ENCODE assay signal across 22 cellular contexts in the genomic region with DNA sequence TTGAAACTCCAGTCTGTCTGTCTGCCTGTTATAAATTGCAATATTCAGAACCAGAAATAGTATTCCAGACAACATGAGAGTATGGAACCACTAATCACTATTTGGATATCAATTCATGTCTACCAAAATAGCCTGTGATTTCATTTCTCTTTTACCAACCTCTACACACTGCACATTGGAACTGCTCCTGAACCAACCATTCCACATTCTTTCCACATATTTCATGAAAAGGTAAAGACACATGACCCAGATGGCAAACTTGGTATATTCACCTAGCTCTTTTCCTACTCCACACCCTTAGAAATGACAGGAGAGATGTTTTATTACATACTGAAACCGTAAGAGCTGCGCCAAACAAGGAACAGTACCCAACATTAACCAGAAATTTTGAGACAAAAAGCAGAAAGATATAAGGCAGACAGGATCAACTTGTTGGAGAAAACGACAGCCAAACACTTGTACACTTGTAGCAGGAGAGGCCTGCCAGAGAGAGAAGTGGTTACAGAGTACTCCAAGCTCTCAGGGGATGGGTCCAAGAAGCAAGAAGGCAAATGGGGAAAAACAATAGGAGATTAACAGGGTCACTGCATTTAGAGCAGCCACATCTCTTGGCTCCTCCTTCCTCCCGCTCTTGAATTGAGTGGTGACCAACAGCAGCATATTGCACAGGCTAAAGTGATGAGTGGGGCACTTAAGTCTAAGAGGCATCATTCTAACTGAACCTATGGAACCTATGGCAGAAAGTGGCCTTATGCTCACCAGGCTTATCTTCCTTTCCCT.
DNase-seq lines count a peak whose midpoint lies in the region; ATAC-seq, FAIRE-seq and TF ChIP-seq lines count a peak whose summit lies in the region.
"Had no signal": no experiment of that assay in that cellular context is flagged by ENCODE, and none has a peak within 500 bp of the region (broad histone marks: within the 10 kb centered on the region; RNA-seq: fewer than 3 reads in every experiment).

No MANE protein-coding gene starts in this region.

- WGBS in H1 (ENCODE audit: extremely low coverage in 1 of 2, insufficient coverage in 1 of 2, insufficient read length in 1 of 2, insufficient replicate concordance in 2 of 2, low coverage in 1 of 2, low lambda C conversion rate in 2 of 2, missing lambda C conversion rate in 1 of 2), 2 experiments, result 84% methylated on average over 4 of the region's 4 CpGs; no CpG with 5 or more reads in 1 of the 2 experiments

- H2BK20ac ChIP-seq in H1 (ENCODE audit: low read length), result no peak overlapping the region

- no peak overlapping the region for H2BK12ac ChIP-seq in H1 (ENCODE audit: low read depth, low read length)

- H3K4me3 ChIP-seq in H1 (ENCODE audit: extremely low read depth in 1 of 4, insufficient read depth in 2 of 4, low read depth in 3 of 4, low read length in 4 of 4), result no peak overlapping the region
- H3K4me3 ChIP-seq: GM23248, Peyer's patch had no signal

- CTCF ChIA-PET in Calu3 (lab: Charles Lee), result no interaction called here
- CTCF ChIA-PET in H1 (lab: Charles Lee; ENCODE audit: partially characterized antibody), result interaction anchor here (1.5 to 1.7 kb wide), 2 partner anchors 14 to 201 kb away, joined by 4 to 5 read pairs; no protein-coding TSS in a partner anchor

- no TSS peak for BruUV-seq in Calu3 (replicated peaks; lab: Mats Ljungman, UMichigan)

- TF ChIP-seq POLR2A in H1 (IDR thresholded peaks at IDR 0.05; ENCODE audit: control extremely low read depth in 1 of 2, low read depth in 2 of 2, low read length in 2 of 2), result no peak

- TF ChIP-seq CTCF in Calu3 (IDR thresholded peaks at IDR 0.05; ENCODE audit: unreplicated experiment) (no peak), H1 (IDR thresholded peaks at IDR 0.05; ENCODE audit: control extremely low read depth in 1 of 3, insufficient read depth in 1 of 3, low read depth in 1 of 3, low read length in 3 of 3) (no peak), mesothelial cell of epicardium (IDR thresholded peaks at IDR 0.05; ENCODE audit: unreplicated experiment) (no peak)

- H3K14ac ChIP-seq in H1 (ENCODE audit: insufficient read length), result no peak overlapping the region

- no peaks in the 10 kb centered on the region for H3K23me2 ChIP-seq in H1 (ENCODE audit: low read depth, low read length)

- no peak overlapping the region for H2AK5ac ChIP-seq in H1 (ENCODE audit: low read depth, low read length)

- H3K27ac Mint-ChIP-seq in Calu3 (ENCODE audit: unreplicated experiment), result peak overlapping the region; percentile 40
- peak overlapping the region; percentile 4 for H3K27ac Mint-ChIP-seq in mesothelial cell of epicardium
- H3K27ac Mint-ChIP-seq: CD14-positive monocyte, IgD-negative memory B cell had no signal

- no peak overlapping the region for H3K56ac ChIP-seq in H1 (replicated peaks; ENCODE audit: insufficient read length, low read depth, low read length)

- no peak overlapping the region for H2BK120ac ChIP-seq in H1 (replicated peaks; ENCODE audit: low read depth, low read length)

- no peaks in the 10 kb centered on the region for H3K27me3 ChIP-seq in H1 (replicated peaks in 1 of 4; ENCODE audit: control insufficient read depth in 3 of 4, extremely low read depth in 1 of 4, insufficient read depth in 3 of 4, low read length in 3 of 4)
- H3K27me3 ChIP-seq: Peyer's patch had no signal

- H3K36me3 Mint-ChIP-seq in Calu3 (ENCODE audit: insufficient read depth, unreplicated experiment) (no peaks in the 10 kb centered on the region), mesothelial cell of epicardium (no peaks in the 10 kb centered on the region)
- H3K36me3 Mint-ChIP-seq: CD14-positive monocyte, IgD-negative memory B cell had no signal

- peaks cover 18% of the 10 kb centered on the region for H3K4me1 Mint-ChIP-seq in Calu3 (ENCODE audit: low read depth, unreplicated experiment)
- peaks cover 10% of the 10 kb centered on the region for H3K4me1 Mint-ChIP-seq in mesothelial cell of epicardium
- H3K4me1 Mint-ChIP-seq: CD14-positive monocyte, IgD-negative memory B cell had no signal

- H3K27me3 Mint-ChIP-seq in Calu3 (ENCODE audit: unreplicated experiment), result no peaks in the 10 kb centered on the region
- peaks cover under 1% of the 10 kb centered on the region for H3K27me3 Mint-ChIP-seq in mesothelial cell of epicardium (ENCODE audit: low read depth)

- peaks cover 0 to 3% (median 0%) of the 10 kb centered on the region in 4 experiments; a peak in 1 of 8 replicates for H3K36me3 ChIP-seq in H1 (ENCODE audit: control insufficient read depth in 2 of 4, insufficient read depth in 4 of 4, low read length in 3 of 4)
- H3K36me3 ChIP-seq: Peyer's patch had no signal

- H3K4me3 Mint-ChIP-seq in Calu3 (ENCODE audit: low read depth, unreplicated experiment) (no peak overlapping the region), mesothelial cell of epicardium (no peak overlapping the region)
- H3K4me3 Mint-ChIP-seq: CD14-positive monocyte, IgD-negative memory B cell had no signal

- H3K4me2 ChIP-seq in H1 (ENCODE audit: insufficient read depth in 1 of 2, low read depth in 2 of 2, low read length in 2 of 2), result no peak overlapping the region
- H3K4me2 ChIP-seq: SK-N-SH had no signal

- no peak overlapping the region for H3K18ac ChIP-seq in H1 (ENCODE audit: extremely low read depth, low read length)

- peaks cover 0 to 2% (median under 1%) of the 10 kb centered on the region in 4 experiments; a peak in 1 of 7 replicates for H3K4me1 ChIP-seq in H1 (replicated peaks in 1 of 4; ENCODE audit: control insufficient read depth in 3 of 4, insufficient read depth in 4 of 4, low read length in 3 of 4)
- H3K4me1 ChIP-seq: Peyer's patch had no signal

- intact Hi-C loops in Calu3 (cut with micrococcal nuclease; ENCODE audit: unreplicated experiment), result no loop called here
- intact Hi-C loops in head of caudate nucleus (cut with DNase I), result no loop called here

- H4K5ac ChIP-seq in H1 (ENCODE audit: insufficient read length, low read depth, low read length), result no peak overlapping the region

- no peak overlapping the region for H4K8ac ChIP-seq in H1 (ENCODE audit: extremely low read depth, insufficient read depth, low read length)

- no peak overlapping the region for H3K27ac ChIP-seq in H1 (ENCODE audit: low read depth, low read length)
- H3K27ac ChIP-seq: GM23248, Peyer's patch had no signal

- H4K91ac ChIP-seq in H1 (replicated peaks; ENCODE audit: insufficient read length, low read length), result no peak overlapping the region

- H2BK15ac ChIP-seq in H1 (ENCODE audit: low read length), result no peak overlapping the region

- H3K23ac ChIP-seq in H1 (ENCODE audit: insufficient read length), result no peak overlapping the region

- no peak for TF ChIP-seq RAD21 in H1 (IDR thresholded peaks at IDR 0.05 in 1 of 2, conservative IDR thresholded peaks at IDR 0.05 in 1 of 2; ENCODE audit: low read depth in 2 of 2, low read length in 2 of 2)

- H3K9me3 Mint-ChIP-seq in Calu3 (ENCODE audit: low read depth, unreplicated experiment) (no peaks in the 10 kb centered on the region), mesothelial cell of epicardium (peaks cover 12% of the 10 kb centered on the region)

- POLR2A ChIA-PET in H1 (lab: Charles Lee; ENCODE audit: partially characterized antibody), result no interaction called here

- peaks cover 0 to 3% of the 10 kb centered on the region in 2 experiments; a peak in 2 of 4 replicates for H3K9me3 ChIP-seq in H1 (ENCODE audit: insufficient read depth in 2 of 2, low read depth in 1 of 2, low read length in 1 of 2)
- H3K9me3 ChIP-seq: Peyer's patch had no signal

- 0 out of 2 replicates have a peak overlapping the region, but pooled peaks have one; percentile 37 for H2AFZ ChIP-seq in H1 (ENCODE audit: low read length)
- H2AFZ ChIP-seq: GM23248 had no signal

- no peak overlapping the region for H3K4ac ChIP-seq in H1 (replicated peaks; ENCODE audit: insufficient read length, low read depth, low read length)

- FAIRE-seq in H1 (lab: Jason Lieb, UNC), result no peak
- FAIRE-seq: HTR-8/SVneo had no signal

- DNase-seq in Calu3 (no peak), NCI-H187 treated with DMSO at 0.1 percent for 48 hours (lab: John Stamatoyannopoulos, UW) (peak; percentile 98), H1 (ENCODE audit: low read depth in 1 of 2, low spot score in 2 of 2) (no peak), mesothelial cell of epicardium (ENCODE audit: low spot score in 2 of 2, unreplicated experiment in 2 of 2) (no peak), OCI-M1 (lab: John Stamatoyannopoulos, UW) (no peak), head of caudate nucleus (no peak)
- DNase-seq: AML-193, COR-L47, GM23248, Kasumi-1, MM.1S, NCI-H1105, NCI-H1694, NCI-H82, Peyer's patch, SK-N-SH had no signal

- H2BK5ac ChIP-seq in H1 (ENCODE audit: low read depth, low read length), result no peak overlapping the region

- no peak for TF ChIP-seq EP300 in H1 (IDR thresholded peaks at IDR 0.05; ENCODE audit: borderline replicate concordance in 1 of 2, low read depth in 2 of 2, low read length in 2 of 2)

- ATAC-seq in GM19023 (IDR thresholded peaks at IDR 0.05; ENCODE audit: unreplicated experiment), result no peak
- ATAC-seq: HCT116, Right ventricle myocardium inferior had no signal

- H3K9ac ChIP-seq in H1 (replicated peaks in 1 of 4; ENCODE audit: extremely low read depth in 1 of 4, low read depth in 3 of 4, low read length in 3 of 4), result no peak overlapping the region
- H3K9ac ChIP-seq: GM23248, SK-N-SH had no signal

- H4K20me1 ChIP-seq in H1 (replicated peaks in 1 of 2; ENCODE audit: control insufficient read depth in 1 of 2, insufficient read depth in 2 of 2, low read length in 2 of 2), result no peaks in the 10 kb centered on the region

- no peaks in the 10 kb centered on the region for H3K79me1 ChIP-seq in H1 (ENCODE audit: low read depth, low read length)

- no peaks in the 10 kb centered on the region for H3K79me2 ChIP-seq in H1 (ENCODE audit: control insufficient read depth in 1 of 2, insufficient read depth in 2 of 2, low read length in 2 of 2)

TF ChIP-seq in H1, 55 proteins besides CTCF, POLR2A, EP300 and RAD21 (continues in another document):
- TF ChIP-seq, protein P1, sequence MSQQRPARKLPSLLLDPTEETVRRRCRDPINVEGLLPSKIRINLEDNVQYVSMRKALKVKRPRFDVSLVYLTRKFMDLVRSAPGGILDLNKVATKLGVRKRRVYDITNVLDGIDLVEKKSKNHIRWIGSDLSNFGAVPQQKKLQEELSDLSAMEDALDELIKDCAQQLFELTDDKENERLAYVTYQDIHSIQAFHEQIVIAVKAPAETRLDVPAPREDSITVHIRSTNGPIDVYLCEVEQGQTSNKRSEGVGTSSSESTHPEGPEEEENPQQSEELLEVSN (IDR thresholded peaks at IDR 0.05), result no peak
- no peak for TF ChIP-seq TBP (IDR thresholded peaks at IDR 0.05; ENCODE audit: low read depth, low read length)
- no peak for TF ChIP-seq RBBP5 (IDR thresholded peaks at IDR 0.05; ENCODE audit: borderline replicate concordance, low read depth, low read length)
- no peak for TF ChIP-seq GTF2F1 (IDR thresholded peaks at IDR 0.05; ENCODE audit: borderline replicate concordance, low read depth, low read length)
- TF ChIP-seq CBX5 (IDR thresholded peaks at IDR 0.05; ENCODE audit: low read depth, low read length), result no peak
- no peak for TF ChIP-seq POLR2AphosphoS5 (IDR thresholded peaks at IDR 0.05; ENCODE audit: low read depth, low read length)
- TF ChIP-seq, protein P2, sequence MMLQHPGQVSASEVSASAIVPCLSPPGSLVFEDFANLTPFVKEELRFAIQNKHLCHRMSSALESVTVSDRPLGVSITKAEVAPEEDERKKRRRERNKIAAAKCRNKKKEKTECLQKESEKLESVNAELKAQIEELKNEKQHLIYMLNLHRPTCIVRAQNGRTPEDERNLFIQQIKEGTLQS (IDR thresholded peaks at IDR 0.05; ENCODE audit: insufficient read depth, low read depth, low read length), result no peak
